In the genomic region with DNA sequence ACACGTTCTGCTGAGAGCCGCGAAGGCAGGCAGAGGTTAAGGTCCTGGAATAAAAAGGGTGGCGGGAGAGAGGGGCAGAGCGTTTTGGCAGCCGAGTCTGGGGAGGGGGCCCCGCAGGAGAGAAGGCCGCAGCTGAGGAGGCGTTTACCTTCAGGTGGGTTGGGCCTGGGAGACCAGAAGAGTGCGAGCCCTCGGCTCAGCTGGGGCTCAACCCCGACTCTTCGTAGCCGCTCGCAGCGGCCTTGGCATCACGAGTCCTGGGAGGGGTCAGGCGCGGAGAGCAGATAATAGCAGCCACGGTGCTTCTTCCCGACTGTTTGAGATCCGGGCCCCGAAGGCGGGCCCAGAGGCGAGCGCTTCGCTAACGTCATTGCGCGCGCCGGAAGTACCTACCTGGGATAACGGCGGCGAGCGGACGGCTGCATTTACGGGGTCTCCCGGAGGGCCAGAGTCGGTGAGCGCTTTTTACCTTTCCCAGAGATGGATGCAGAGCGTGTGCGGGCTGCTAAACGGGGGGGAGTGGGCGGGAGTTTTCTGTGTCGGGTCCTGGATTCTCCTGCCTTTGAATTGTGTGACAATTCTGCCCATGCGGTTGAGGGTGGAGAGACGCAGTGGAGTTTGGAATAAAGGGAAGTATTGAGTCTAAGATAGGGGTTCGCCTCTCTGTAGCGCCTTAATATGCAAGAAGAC, we compare ENCODE assay signal across 8 cellular contexts. TPM values are rescaled to one million over a fixed set of nuclear protein-coding genes. Genes with fewer than 3 reads are reported as not detected.
DNase-seq lines count a peak whose midpoint lies in the region; ATAC-seq lines count a peak whose summit lies in the region.

A gene with protein sequence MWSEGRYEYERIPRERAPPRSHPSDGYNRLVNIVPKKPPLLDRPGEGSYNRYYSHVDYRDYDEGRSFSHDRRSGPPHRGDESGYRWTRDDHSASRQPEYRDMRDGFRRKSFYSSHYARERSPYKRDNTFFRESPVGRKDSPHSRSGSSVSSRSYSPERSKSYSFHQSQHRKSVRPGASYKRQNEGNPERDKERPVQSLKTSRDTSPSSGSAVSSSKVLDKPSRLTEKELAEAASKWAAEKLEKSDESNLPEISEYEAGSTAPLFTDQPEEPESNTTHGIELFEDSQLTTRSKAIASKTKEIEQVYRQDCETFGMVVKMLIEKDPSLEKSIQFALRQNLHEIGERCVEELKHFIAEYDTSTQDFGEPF (plus strand): TSS at position 392 of the 690 bp plus-strand sequence. CDS start 9,736 bp downstream, outside the sequence.
A gene with protein sequence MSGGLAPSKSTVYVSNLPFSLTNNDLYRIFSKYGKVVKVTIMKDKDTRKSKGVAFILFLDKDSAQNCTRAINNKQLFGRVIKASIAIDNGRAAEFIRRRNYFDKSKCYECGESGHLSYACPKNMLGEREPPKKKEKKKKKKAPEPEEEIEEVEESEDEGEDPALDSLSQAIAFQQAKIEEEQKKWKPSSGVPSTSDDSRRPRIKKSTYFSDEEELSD (minus strand): TSS at position 319 of the 690 bp plus-strand sequence. CDS start 1,992 bp downstream, outside the sequence.

- CTCF ChIA-PET in activated CD8-positive, alpha-beta T cell treated with anti-CD3 and anti-CD28 coated beads, Interleukin-2, amount 10 ng/mL, durations not matched to agents 7 days and 5 days (lab: Charles Lee), result interaction anchor here (0.8 to 3.4 kb wide), 3 partner anchors 27 to 46 kb away, joined by 3 to 13 read pairs (median 5); no protein-coding TSS in a partner anchor

- POLR2A ChIA-PET in activated CD8-positive, alpha-beta T cell treated with anti-CD3 and anti-CD28 coated beads, Interleukin-2, amount 10 ng/mL, durations not matched to agents 7 days and 5 days (lab: Charles Lee), result interaction anchor here (0.6 to 1.4 kb wide), 4 partner anchors 16 to 185 kb away, joined by 3 to 4 read pairs (median 4); no protein-coding TSS in a partner anchor

- DNase-seq in CD4-positive, CD25-positive, alpha-beta regulatory T cell, result peak; percentile 76 to 88 (median 77)
- peak; percentile 62 for DNase-seq in NCI-H82 treated with DMSO at 0.1 percent for 48 hours (lab: John Stamatoyannopoulos, UW; ENCODE audit: unreplicated experiment)
- peak; percentile 87 for DNase-seq in activated CD8-positive, alpha-beta T cell treated with anti-CD3 and anti-CD28 coated beads, Interleukin-2, amount 10 ng/mL, durations not matched to agents 7 days and 5 days
- peak; percentile 76 for DNase-seq in effector CD4-positive, alpha-beta T cell
- DNase-seq in lung microvascular endothelial cell (ENCODE audit: low read depth in 2 of 2), result peak; percentile 82 to 85
- peak; percentile 63 to 74 (median 65) for DNase-seq in stimulated activated CD4-positive, alpha-beta T cell treated with anti-CD3 and anti-CD28 coated beads, TNF-alpha, amount 100 ng/mL, for 48 hours (ENCODE audit: low read depth in 3 of 3)

- H3K9me3 ChIP-seq in CD4-positive, CD25-positive, alpha-beta regulatory T cell (ENCODE audit: control insufficient read depth in 2 of 2, low read length in 2 of 2), result no peaks in the 10 kb centered on the region

- peak within 1 kb of the TSS; percentile 84 for H3K27ac ChIP-seq in CD4-positive, CD25-positive, alpha-beta regulatory T cell (ENCODE audit: insufficient read depth, low read length, poor library complexity, severe bottlenecking)

- H3K36me3 ChIP-seq in CD4-positive, CD25-positive, alpha-beta regulatory T cell (ENCODE audit: control insufficient read depth, insufficient read depth, low read length), result peaks cover 11% of the 10 kb centered on the region

- no peaks in the 10 kb centered on the region for H3K27me3 ChIP-seq in CD4-positive, CD25-positive, alpha-beta regulatory T cell (ENCODE audit: control insufficient read depth, insufficient read depth, low read length)

- H3K27ac Mint-ChIP-seq in CD4-positive, CD25-positive, alpha-beta regulatory T cell, result peak within 1 kb of the TSS; percentile 90 to 99 (median 98)
- peak within 1 kb of the TSS; percentile 93 for H3K27ac Mint-ChIP-seq in activated CD8-positive, alpha-beta T cell treated with anti-CD3 and anti-CD28 coated beads, Interleukin-2, amount 10 ng/mL, durations not matched to agents 7 days and 5 days

- ATAC-seq in CD4-positive, CD25-positive, alpha-beta regulatory T cell (ENCODE audit: low read depth in 2 of 2), result peak; percentile 88 to 90
- ATAC-seq in GM19395 (IDR thresholded peaks at IDR 0.05; ENCODE audit: unreplicated experiment), result peak; percentile 93
- peak; percentile 85 for ATAC-seq in HG03558 (IDR thresholded peaks at IDR 0.05; ENCODE audit: extremely low read depth, unreplicated experiment)
- peak; percentile 94 for ATAC-seq in activated CD8-positive, alpha-beta T cell treated with anti-CD3 and anti-CD28 coated beads, Interleukin-2, amount 10 ng/mL, durations not matched to agents 7 days and 5 days

- H3K4me1 Mint-ChIP-seq in CD4-positive, CD25-positive, alpha-beta regulatory T cell, result peaks cover 21 to 61% (median 50%) of the 10 kb centered on the region in 4 donors
- H3K4me1 Mint-ChIP-seq in activated CD8-positive, alpha-beta T cell treated with anti-CD3 and anti-CD28 coated beads, Interleukin-2, amount 10 ng/mL, durations not matched to agents 7 days and 5 days (ENCODE audit: low read depth), result peaks cover 42% of the 10 kb centered on the region

- H3K27me3 Mint-ChIP-seq in CD4-positive, CD25-positive, alpha-beta regulatory T cell, result no peaks in the 10 kb centered on the region
- H3K27me3 Mint-ChIP-seq in activated CD8-positive, alpha-beta T cell treated with anti-CD3 and anti-CD28 coated beads, Interleukin-2, amount 10 ng/mL, durations not matched to agents 7 days and 5 days (ENCODE audit: low read depth), result no peaks in the 10 kb centered on the region

- peak within 1 kb of the TSS; percentile 97 for H3K4me3 ChIP-seq in CD4-positive, CD25-positive, alpha-beta regulatory T cell (ENCODE audit: low read depth, low read length)

- peak within 1 kb of the TSS; percentile 92 to 99 (median 98) for H3K4me3 Mint-ChIP-seq in CD4-positive, CD25-positive, alpha-beta regulatory T cell
- H3K4me3 Mint-ChIP-seq in activated CD8-positive, alpha-beta T cell treated with anti-CD3 and anti-CD28 coated beads, Interleukin-2, amount 10 ng/mL, durations not matched to agents 7 days and 5 days, result peak within 1 kb of the TSS; percentile 98

- H3K9me3 Mint-ChIP-seq in CD4-positive, CD25-positive, alpha-beta regulatory T cell, result no peaks in the 10 kb centered on the region
- no peaks in the 10 kb centered on the region for H3K9me3 Mint-ChIP-seq in activated CD8-positive, alpha-beta T cell treated with anti-CD3 and anti-CD28 coated beads, Interleukin-2, amount 10 ng/mL, durations not matched to agents 7 days and 5 days (ENCODE audit: insufficient read depth)

- H3K4me1 ChIP-seq in CD4-positive, CD25-positive, alpha-beta regulatory T cell (ENCODE audit: control insufficient read depth, insufficient read depth, low read length, poor library complexity, severe bottlenecking), result peaks cover 43% of the 10 kb centered on the region

- peaks cover 9% of the 10 kb centered on the region for H3K36me3 Mint-ChIP-seq in CD4-positive, CD25-positive, alpha-beta regulatory T cell
- peaks cover 25% of the 10 kb centered on the region for H3K36me3 Mint-ChIP-seq in activated CD8-positive, alpha-beta T cell treated with anti-CD3 and anti-CD28 coated beads, Interleukin-2, amount 10 ng/mL, durations not matched to agents 7 days and 5 days (ENCODE audit: low read depth)

RNA-seq across cellular contexts. Expression of the first gene that starts in this region (rescaled TPM):
- total RNA-seq in CD4-positive, CD25-positive, alpha-beta regulatory T cell, result 102 TPM
- 100 to 1,000 TPM; 158 to 186 (median 182) TPM for polyA plus RNA-seq in CD4-positive, CD25-positive, alpha-beta regulatory T cell
- 10 to 100 TPM; 76.9 to 79.3 TPM for total RNA-seq in activated CD8-positive, alpha-beta T cell treated with anti-CD3 and anti-CD28 coated beads, Interleukin-2, amount 10 ng/mL, durations not matched to agents 7 days and 5 days
- total RNA-seq in lung microvascular endothelial cell, result 48.4 and 49.2 TPM in 2 replicates

RNA-seq across cellular contexts. Expression of the second gene that starts in this region (rescaled TPM):
- total RNA-seq in CD4-positive, CD25-positive, alpha-beta regulatory T cell, result 36.7 TPM
- 100 to 1,000 TPM in 1 of 4 donors, 10 to 100 TPM in 3; 81.8 to 150 (median 88.0) TPM for polyA plus RNA-seq in CD4-positive, CD25-positive, alpha-beta regulatory T cell
- total RNA-seq in activated CD8-positive, alpha-beta T cell treated with anti-CD3 and anti-CD28 coated beads, Interleukin-2, amount 10 ng/mL, durations not matched to agents 7 days and 5 days, result 10 to 100 TPM; 46.6 to 51.1 TPM
- 22.4 and 31.9 TPM in 2 replicates for total RNA-seq in lung microvascular endothelial cell

Comparison
In these comparisons a context has a peak if more than half of its experiments do, and no peak if none do; other contexts are left out.
1. Peak in every context shown above with its lines: DNase-seq, ATAC-seq, H3K4me3 ChIP-seq and H3K27ac ChIP-seq.